14 cellular contexts compared by ENCODE assay signal in genomic region chr4:108001540-108001939, GRCh38.
"Had no signal": no experiment of that assay in that cellular context is flagged by ENCODE, and none has a peak within 500 bp of the region (broad histone marks: within the 10 kb centered on the region; RNA-seq: fewer than 3 reads in every experiment).

No MANE protein-coding gene starts in this region.

- H3K4me1 ChIP-seq: thyroid gland had no signal

- H3K4me3 ChIP-seq: pancreas, thyroid gland had no signal

- H3K36me3 ChIP-seq: pancreas, thyroid gland had no signal

- H3K27me3 ChIP-seq: pancreas, thyroid gland had no signal

- H3K27ac ChIP-seq: pancreas, thyroid gland, VCaP had no signal

- ATAC-seq: activated CD8-positive, alpha-beta memory T cell treated with anti-CD3 and anti-CD28 coated beads, Interleukin-2, amount 10 ng/mL, durations not matched to agents 7 days and 5 days; left lobe of liver; naive thymus-derived CD8-positive, alpha-beta T cell; pancreas; stimulated activated memory B cell treated with anti-CD40 and anti-IgM and Interleukin-4, amounts not matched to agents 10 μg/mL and 1 μg/mL and 100 μg/mL, for 72 hours had no signal

- H3K9me3 ChIP-seq: pancreas, thyroid gland had no signal

- DNase-seq: activated CD4-positive, alpha-beta T cell treated with anti-CD3 and anti-CD28 coated beads, Interleukin-2, amount 50 U/mL, for 48 hours; activated CD8-positive, alpha-beta memory T cell treated with anti-CD3 and anti-CD28 coated beads, Interleukin-2, amount 10 ng/mL, durations not matched to agents 7 days and 5 days; activated effector memory CD4-positive, alpha-beta T cell treated with Interleukin-2 at 50 U/mL for 16 hours; activated naive CD4-positive, alpha-beta T cell treated with anti-CD3 and anti-CD28 coated beads, Interleukin-2, amount 50 U/mL, for 16 hours; activated T-cell treated with anti-CD3 and anti-CD28 coated beads, Interleukin-2, amount 50 U/mL, for 24 hours; foreskin melanocyte; mammary epithelial cell; naive thymus-derived CD8-positive, alpha-beta T cell; pancreas; stimulated activated CD4-positive, alpha-beta T cell treated with anti-CD3 and anti-CD28 coated beads, Interleukin-2, amount 100 ng/mL, for 48 hours; thyroid gland had no signal
